20 cellular contexts compared by ENCODE assay signal in genomic region chr17:56808503-56808902, GRCh38. TPM values are rescaled to one million over a fixed set of nuclear protein-coding genes. Genes with fewer than 3 reads are reported as not detected.
DNase-seq lines count a peak whose midpoint lies in the region; ATAC-seq, FAIRE-seq and TF ChIP-seq lines count a peak whose summit lies in the region.
"Had no signal": no experiment of that assay in that cellular context is flagged by ENCODE, and none has a peak within 500 bp of the region (broad histone marks: within the 10 kb centered on the region; RNA-seq: fewer than 3 reads in every experiment).

No MANE protein-coding gene starts in this region.

- H3K4me1 ChIP-seq in K562 (replicated peaks in 1 of 2; ENCODE audit: control insufficient read depth in 2 of 2, insufficient read depth in 2 of 2, low read length in 2 of 2) (peaks cover 0 to 3% of the 10 kb centered on the region in 2 experiments; a peak in 2 of 5 replicates), neural progenitor cell (peaks cover 16% of the 10 kb centered on the region)
- H3K4me1 ChIP-seq: adrenal gland, lower lobe of right lung had no signal

- no peaks in the 10 kb centered on the region for H3K9me3 Mint-ChIP-seq in neural progenitor cell
- no peaks in the 10 kb centered on the region for H3K9me3 Mint-ChIP-seq in nephron progenitor cell
- H3K9me3 Mint-ChIP-seq: activated CD8-positive, alpha-beta T cell treated with anti-CD3 and anti-CD28 coated beads for 36 hours; activated T-helper 17 cell treated with anti-CD3 and anti-CD28 coated beads, Interleukin-2, amount 50 U/mL, for 72 hours; central memory CD8-positive, alpha-beta T cell; endodermal cell; natural killer cell treated with Interleukin-12 subunit alpha and Interleukin-12 subunit beta and Interleukin-15 and Interleukin-18, amount 100 ng/mL, for 72 hours had no signal

- H3K27ac ChIP-seq in K562 (ENCODE audit: extremely low read depth, low read depth, low read length) (no peak overlapping the region), neural progenitor cell (no peak overlapping the region)
- H3K27ac ChIP-seq: adrenal gland, HL-60, lower lobe of right lung, SK-N-MC had no signal

- H3K4me3 Mint-ChIP-seq in neural progenitor cell (no peak overlapping the region), nephron progenitor cell (no peak overlapping the region)
- H3K4me3 Mint-ChIP-seq: activated CD8-positive, alpha-beta T cell treated with anti-CD3 and anti-CD28 coated beads for 36 hours; activated T-helper 17 cell treated with anti-CD3 and anti-CD28 coated beads, Interleukin-2, amount 50 U/mL, for 72 hours; central memory CD8-positive, alpha-beta T cell; endodermal cell; natural killer cell treated with Interleukin-12 subunit alpha and Interleukin-12 subunit beta and Interleukin-15 and Interleukin-18, amount 100 ng/mL, for 72 hours had no signal

- H3K4me2 ChIP-seq in K562 (ENCODE audit: insufficient read depth, low read length) (no peak overlapping the region), neural progenitor cell (no peak overlapping the region)

- BruUV-seq in K562 (replicated peaks; lab: Mats Ljungman, UMichigan), result no TSS peak

- TF ChIP-seq EP300 in K562 (IDR thresholded peaks at IDR 0.05; ENCODE audit: low read length), result no peak

- TF ChIP-seq POLR2A in K562 (conservative IDR thresholded peaks at IDR 0.05), result no peak

- DNase-seq in DMS79 (lab: John Stamatoyannopoulos, UW) (peak; percentile 65), NCI-H1694 (lab: John Stamatoyannopoulos, UW) (peak; percentile 56), K562 (ENCODE audit: extremely low read depth in 1 of 4, low spot score in 3 of 4) (no peak), neural progenitor cell (ENCODE audit: low spot score) (no peak), nephron progenitor cell (no peak), DMS114 treated with DMSO at 0.1 percent for 48 hours (lab: John Stamatoyannopoulos, UW; ENCODE audit: unreplicated experiment) (no peak)
- DNase-seq: activated CD8-positive, alpha-beta T cell treated with anti-CD3 and anti-CD28 coated beads for 36 hours; adrenal gland; endodermal cell; lower lobe of right lung; NCI-H187 treated with DMSO at 0.1 percent for 48 hours; substantia nigra had no signal

- ATAC-seq in K562 (no peak), GM19395 (IDR thresholded peaks at IDR 0.05; ENCODE audit: unreplicated experiment) (no peak)
- ATAC-seq: activated CD8-positive, alpha-beta T cell treated with anti-CD3 and anti-CD28 coated beads for 36 hours; activated T-helper 17 cell treated with anti-CD3 and anti-CD28 coated beads, Interleukin-2, amount 50 U/mL, for 72 hours; lower lobe of right lung; natural killer cell treated with Interleukin-12 subunit alpha and Interleukin-12 subunit beta and Interleukin-15 and Interleukin-18, amount 100 ng/mL, for 72 hours had no signal

- H3K36me3 ChIP-seq in K562 (ENCODE audit: control insufficient read depth, insufficient read depth, low read length) (no peaks in the 10 kb centered on the region), neural progenitor cell (no peaks in the 10 kb centered on the region)
- H3K36me3 ChIP-seq: adrenal gland, lower lobe of right lung had no signal

- no peaks in the 10 kb centered on the region for H3K9me1 ChIP-seq in K562 (ENCODE audit: control insufficient read depth, insufficient read depth, low read length)

- H3K9me3 ChIP-seq in K562 (replicated peaks; ENCODE audit: control insufficient read depth, insufficient read depth, low read depth, low read length), result no peaks in the 10 kb centered on the region
- H3K9me3 ChIP-seq in neural progenitor cell (ENCODE audit: low read depth), result no peaks in the 10 kb centered on the region
- H3K9me3 ChIP-seq: adrenal gland, lower lobe of right lung had no signal

- no peak for TF ChIP-seq RAD21 in K562 (CRISPR knock-in tag; conservative IDR thresholded peaks at IDR 0.05 in 1 of 2, IDR thresholded peaks at IDR 0.05 in 1 of 2)

- intact Hi-C loops in K562 (cut with micrococcal nuclease), result no loop called here

- in situ Hi-C loops in K562 (cut with MboI), result no loop called here

- H4K20me1 ChIP-seq in K562 (replicated peaks; ENCODE audit: control insufficient read depth, insufficient read depth, low read length), result no peaks in the 10 kb centered on the region
- H4K20me1 ChIP-seq in neural progenitor cell (ENCODE audit: low read depth), result no peaks in the 10 kb centered on the region

- no peaks in the 10 kb centered on the region for H3K79me2 ChIP-seq in K562 (ENCODE audit: control insufficient read depth, insufficient read depth, low read length)
- no peaks in the 10 kb centered on the region for H3K79me2 ChIP-seq in neural progenitor cell (ENCODE audit: low read depth)

- no peaks in the 10 kb centered on the region for H3K27me3 Mint-ChIP-seq in neural progenitor cell (ENCODE audit: insufficient read depth, low read depth)
- H3K27me3 Mint-ChIP-seq in nephron progenitor cell (ENCODE audit: low read depth, poor library complexity), result peaks cover 10% of the 10 kb centered on the region
- H3K27me3 Mint-ChIP-seq: activated T-helper 17 cell treated with anti-CD3 and anti-CD28 coated beads, Interleukin-2, amount 50 U/mL, for 72 hours; central memory CD8-positive, alpha-beta T cell had no signal

- CTCF ChIA-PET in K562 (lab: Yijun Ruan, JAX; ENCODE audit: low intra/inter-chr PET ratio), result no interaction called here

- H3K27me3 ChIP-seq in K562 (ENCODE audit: control insufficient read depth in 2 of 2, insufficient read depth in 2 of 2, low read length in 2 of 2), result peaks cover 15 to 16% of the 10 kb centered on the region in 2 experiments
- H3K27me3 ChIP-seq in neural progenitor cell, result no peaks in the 10 kb centered on the region
- H3K27me3 ChIP-seq: adrenal gland had no signal

- POLR2A ChIA-PET in K562 (lab: Yijun Ruan, JAX), result interaction anchor here (0.7 kb wide), 1 partner anchor 153 kb away, joined by 3 read pairs; the partner anchor contains the start of gene COIL

- H3K4me3 ChIP-seq in K562 (no peak overlapping the region), neural progenitor cell (no peak overlapping the region)
- H3K4me3 ChIP-seq: adrenal gland, lower lobe of right lung, SK-N-MC had no signal

- H3K9ac ChIP-seq in K562 (ENCODE audit: insufficient read depth in 1 of 2, low read depth in 2 of 2, low read length in 2 of 2) (no peak overlapping the region), neural progenitor cell (no peak overlapping the region)

- H3K4me1 Mint-ChIP-seq in neural progenitor cell, result peaks cover 4% of the 10 kb centered on the region
- H3K4me1 Mint-ChIP-seq in nephron progenitor cell, result peaks cover 8% of the 10 kb centered on the region
- H3K4me1 Mint-ChIP-seq: activated T-helper 17 cell treated with anti-CD3 and anti-CD28 coated beads, Interleukin-2, amount 50 U/mL, for 72 hours; central memory CD8-positive, alpha-beta T cell; endodermal cell had no signal

- FAIRE-seq in K562 (lab: Jason Lieb, UNC), result no peak
- FAIRE-seq: frontal cortex, GM19239 had no signal

- H3K36me3 Mint-ChIP-seq in neural progenitor cell (no peaks in the 10 kb centered on the region), nephron progenitor cell (ENCODE audit: low read depth) (no peaks in the 10 kb centered on the region)
- H3K36me3 Mint-ChIP-seq: natural killer cell treated with Interleukin-12 subunit alpha and Interleukin-12 subunit beta and Interleukin-15 and Interleukin-18, amount 100 ng/mL, for 72 hours had no signal

- H3K27ac Mint-ChIP-seq in neural progenitor cell, result no peak overlapping the region
- H3K27ac Mint-ChIP-seq in nephron progenitor cell, result no peak overlapping the region
- H3K27ac Mint-ChIP-seq: activated CD8-positive, alpha-beta T cell treated with anti-CD3 and anti-CD28 coated beads for 36 hours; activated T-helper 17 cell treated with anti-CD3 and anti-CD28 coated beads, Interleukin-2, amount 50 U/mL, for 72 hours; endodermal cell; natural killer cell treated with Interleukin-12 subunit alpha and Interleukin-12 subunit beta and Interleukin-15 and Interleukin-18, amount 100 ng/mL, for 72 hours had no signal

- 21% methylated on average over 3 of the region's 3 CpGs for WGBS in K562 (ENCODE audit: insufficient coverage, low coverage, missing lambda C conversion rate)

- 0 out of 2 replicates have a peak overlapping the region, but pooled peaks have one; percentile 30 for H2AFZ ChIP-seq in K562 (ENCODE audit: low read depth, low read length)
- peak overlapping the region; percentile 39 for H2AFZ ChIP-seq in neural progenitor cell (replicated peaks)

- TF ChIP-seq CTCF in K562 (IDR thresholded peaks at IDR 0.05 in 2 of 3, conservative IDR thresholded peaks at IDR 0.05 in 1 of 3; ENCODE audit: insufficient read depth in 2 of 3, low read depth in 1 of 3, low read length in 3 of 3), result no peak
- no peak for TF ChIP-seq CTCF in neural progenitor cell (IDR thresholded peaks at IDR 0.05)
- no peak for TF ChIP-seq CTCF in nephron progenitor cell (IDR thresholded peaks at IDR 0.05)

- no peaks in the 10 kb centered on the region for H3F3A ChIP-seq in neural progenitor cell (ENCODE audit: low read depth)

RNA-seq across cellular contexts. Expression of gene C17orf67, which starts 25.2 kb away (rescaled TPM):
- total RNA-seq in K562 (2011; cell fraction: chromatin; rRNA removed; ENCODE audit: low replicate concordance), result 0.37 TPM in 1 of 2 replicates, not detected in the other
- 0.79 and 0.83 TPM in 2 replicates for total RNA-seq in K562 (2011; cell fraction: nucleolus; rRNA removed)
- 0.59 and 0.69 TPM in 2 replicates for total RNA-seq in K562 (2011; cell fraction: nucleoplasm; rRNA removed)
- total RNA-seq in K562 (2014; rRNA removed) (0.59 and 1.1 TPM in 2 replicates), K562 (2014; rRNA removed; fragmentation: Illumina TruSeq; extraction: Trizol) (0.62 and 0.64 TPM in 2 replicates), K562 (2015; rRNA removed; fragmentation: Illumina TruSeq; extraction: Trizol) (0.75 and 0.98 TPM in 2 replicates), K562 (2021) (1.6 and 1.7 TPM in 2 replicates), neural progenitor cell (ENCODE audit: low replicate concordance) (0.59 and 1.4 TPM in 2 replicates)
- polyA plus RNA-seq in K562 (2011; rRNA removed) (0.22 and 0.38 TPM in 2 replicates), K562 (2014; fragmentation: Illumina TruSeq; extraction: Trizol) (0.24 and 0.27 TPM in 2 replicates), K562 (2014; fragmentation: Nextera tagmentation; extraction: Ambion mirVana) (under 1 TPM; 0.07 to 0.08 TPM), K562 (2014; rRNA removed) (0.42 and 0.74 TPM in 2 replicates)
- 0.13 and 0.48 TPM in 2 replicates for polyA plus RNA-seq in K562 (2011; cell fraction: cytosol; rRNA removed)
- 0.52 and 0.94 TPM in 2 replicates for polyA plus RNA-seq in K562 (2011; cell fraction: nucleus; rRNA removed)
- polyA plus RNA-seq in K562 (2012), result 0.51 and 0.59 TPM in 2 replicates
- not detected in 2 replicates for polyA minus RNA-seq in K562 (2011; rRNA and poly(A)+ RNA removed)
- polyA minus RNA-seq in K562 (2011; cell fraction: cytosol; rRNA and poly(A)+ RNA removed), result 0.38 TPM in 1 of 2 replicates, not detected in the other
- polyA minus RNA-seq in K562 (2011; cell fraction: nucleus; rRNA and poly(A)+ RNA removed), result 0.11 and 0.27 TPM in 2 replicates

RNA-seq across cellular contexts. Expression of gene DGKE, which starts 25.4 kb away (rescaled TPM):
- total RNA-seq in K562 (2011; cell fraction: chromatin; rRNA removed; ENCODE audit: low replicate concordance), result 19.7 and 38.1 TPM in 2 replicates
- total RNA-seq in K562 (2011; cell fraction: nucleolus; rRNA removed), result 10.0 and 11.2 TPM in 2 replicates
- total RNA-seq in K562 (2011; cell fraction: nucleoplasm; rRNA removed), result 21.6 and 45.1 TPM in 2 replicates
- total RNA-seq in K562 (2014; rRNA removed) (4.2 and 5.9 TPM in 2 replicates), K562 (2014; rRNA removed; fragmentation: Illumina TruSeq; extraction: Trizol) (7.5 and 9.1 TPM in 2 replicates), K562 (2015; rRNA removed; fragmentation: Illumina TruSeq; extraction: Trizol) (7.5 and 7.8 TPM in 2 replicates), K562 (2021) (9.5 and 9.9 TPM in 2 replicates), neural progenitor cell (ENCODE audit: low replicate concordance) (4.5 and 7.5 TPM in 2 replicates)
- polyA plus RNA-seq in K562 (2011; rRNA removed) (5.4 and 7.2 TPM in 2 replicates), K562 (2014; fragmentation: Illumina TruSeq; extraction: Trizol) (5.3 and 8.4 TPM in 2 replicates), K562 (2014; fragmentation: Nextera tagmentation; extraction: Ambion mirVana) (1 to 10 TPM; 1.3 to 2.0 TPM), K562 (2014; rRNA removed) (4.3 and 5.1 TPM in 2 replicates)
- 1.8 and 2.1 TPM in 2 replicates for polyA plus RNA-seq in K562 (2011; cell fraction: cytosol; rRNA removed)
- 14.5 and 17.3 TPM in 2 replicates for polyA plus RNA-seq in K562 (2011; cell fraction: nucleus; rRNA removed)
- 2.7 and 3.9 TPM in 2 replicates for polyA plus RNA-seq in K562 (2012)
- 5.8 and 9.0 TPM in 2 replicates for polyA minus RNA-seq in K562 (2011; rRNA and poly(A)+ RNA removed)
- 2.6 and 3.3 TPM in 2 replicates for polyA minus RNA-seq in K562 (2011; cell fraction: cytosol; rRNA and poly(A)+ RNA removed)
- polyA minus RNA-seq in K562 (2011; cell fraction: nucleus; rRNA and poly(A)+ RNA removed), result 12.9 and 23.0 TPM in 2 replicates

Comparison
In these comparisons a context has a peak if more than half of its experiments do, and no peak if none do; other contexts are left out.
1. DNase-seq: peak in DMS79 (single experiment) and NCI-H1694 (single experiment); none in K562 (0 of 4), neural progenitor cell (single experiment), nephron progenitor cell (single experiment) and DMS114 treated with DMSO at 0.1 percent for 48 hours (single experiment).